In the genomic region with DNA sequence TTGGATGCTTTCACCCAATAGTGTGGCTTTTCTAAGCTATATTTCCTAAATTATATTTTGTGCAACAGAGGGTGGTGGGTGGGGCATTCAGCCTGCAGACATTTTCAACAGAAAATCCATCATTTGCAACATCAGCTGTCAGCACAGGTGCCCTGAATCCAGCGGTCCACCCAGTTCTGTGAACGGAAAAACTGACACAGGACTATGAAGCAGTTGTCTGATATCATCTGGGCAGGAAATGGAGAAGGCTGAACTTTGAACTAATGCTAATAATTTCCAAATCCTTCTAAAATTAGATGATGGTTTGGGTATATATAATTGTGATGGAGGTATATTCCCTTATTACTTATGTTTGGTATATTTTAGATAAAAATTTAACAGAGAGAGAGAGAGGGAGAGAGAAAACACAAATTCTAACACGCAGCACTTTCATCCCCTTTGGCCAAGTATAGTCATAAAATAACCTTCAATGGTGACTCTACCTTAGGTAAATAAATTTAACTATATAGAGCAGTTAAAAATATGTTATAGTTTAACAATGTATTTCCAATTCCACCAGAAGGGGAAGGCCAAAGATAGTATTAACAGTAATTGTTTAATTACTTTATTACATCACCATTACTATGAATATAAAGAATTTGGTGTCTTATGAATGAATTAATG, we compare ENCODE assay signal across 28 cellular contexts. TPM values are rescaled to one million over a fixed set of nuclear protein-coding genes. Genes with fewer than 3 reads are reported as not detected.
"Had no signal": no experiment of that assay in that cellular context is flagged by ENCODE, and none has a peak within 500 bp of the region (broad histone marks: within the 10 kb centered on the region; RNA-seq: fewer than 3 reads in every experiment).

No MANE protein-coding gene starts in this region.

- H3K27me3 Mint-ChIP-seq: activated naive CD4-positive, alpha-beta T cell treated with anti-CD3 and anti-CD28 coated beads, Interleukin-2, amount 10 ng/mL, durations not matched to agents 7 days and 5 days had no signal

- H3K4me1 Mint-ChIP-seq: activated naive CD4-positive, alpha-beta T cell treated with anti-CD3 and anti-CD28 coated beads, Interleukin-2, amount 10 ng/mL, durations not matched to agents 7 days and 5 days; activated naive CD8-positive, alpha-beta T cell treated with anti-CD3 and anti-CD28 coated beads, Interleukin-2, amount 50 U/mL, for 24 hours; stimulated activated naive B cell treated with anti-CD40 and anti-IgM and Interleukin-4, amounts not matched to agents 10 μg/mL and 1 μg/mL and 100 μg/mL, for 72 hours had no signal

- H3K27me3 ChIP-seq: brain microvascular endothelial cell, esophagus muscularis mucosa, left lung, sigmoid colon, spleen, upper lobe of left lung had no signal

- DNase-seq: activated CD4-positive, alpha-beta T cell treated with anti-CD3 and anti-CD28 coated beads, Interleukin-2, amount 50 U/mL, for 1 hour; activated CD4-positive, CD25-positive, alpha-beta regulatory T cell treated with anti-CD3 and anti-CD28 coated beads, Interleukin-2, amount 50 U/mL, for 72 hours; activated CD8-positive, alpha-beta memory T cell treated with anti-CD3 and anti-CD28 coated beads for 24 hours; activated CD8-positive, alpha-beta memory T cell treated with anti-CD3 and anti-CD28 coated beads, Interleukin-2, amount 50 U/mL, for 48 hours; activated effector memory CD4-positive, alpha-beta T cell treated with Interleukin-2 at 50 U/mL for 16 hours; activated naive CD4-positive, alpha-beta T cell treated with anti-CD3 and anti-CD28 coated beads, Interleukin-2, amount 10 ng/mL, durations not matched to agents 7 days and 5 days; activated naive CD8-positive, alpha-beta T cell treated with anti-CD3 and anti-CD28 coated beads, Interleukin-2, amount 50 U/mL, for 24 hours; activated T-cell treated with anti-CD3 and anti-CD28 coated beads, Interleukin-2, amount 50 U/mL, for 48 hours; aorta; brain microvascular endothelial cell; central memory CD4-positive, alpha-beta T cell; cortex of kidney; effector CD8-positive, alpha-beta T cell; hippocampal formation; islet precursor cell; left lung; mesendoderm; natural killer cell; sigmoid colon; spleen; stimulated activated naive B cell treated with anti-CD40 and anti-IgM and Interleukin-4, amounts not matched to agents 10 μg/mL and 1 μg/mL and 100 μg/mL, for 72 hours; T1000; upper lobe of left lung had no signal

- H3K9me3 Mint-ChIP-seq: activated naive CD4-positive, alpha-beta T cell treated with anti-CD3 and anti-CD28 coated beads, Interleukin-2, amount 10 ng/mL, durations not matched to agents 7 days and 5 days; activated naive CD8-positive, alpha-beta T cell treated with anti-CD3 and anti-CD28 coated beads, Interleukin-2, amount 50 U/mL, for 24 hours; natural killer cell; stimulated activated naive B cell treated with anti-CD40 and anti-IgM and Interleukin-4, amounts not matched to agents 10 μg/mL and 1 μg/mL and 100 μg/mL, for 72 hours had no signal

- H3K79me2 ChIP-seq: parathyroid adenoma had no signal

- H3K4me1 ChIP-seq: esophagus muscularis mucosa, parathyroid adenoma, sigmoid colon had no signal

- H3K27ac ChIP-seq: brain microvascular endothelial cell, esophagus muscularis mucosa, left lung, parathyroid adenoma, sigmoid colon, thoracic aorta, upper lobe of left lung, VCaP had no signal

- H3K36me3 Mint-ChIP-seq: activated naive CD4-positive, alpha-beta T cell treated with anti-CD3 and anti-CD28 coated beads, Interleukin-2, amount 10 ng/mL, durations not matched to agents 7 days and 5 days; natural killer cell; stimulated activated naive B cell treated with anti-CD40 and anti-IgM and Interleukin-4, amounts not matched to agents 10 μg/mL and 1 μg/mL and 100 μg/mL, for 72 hours had no signal

- H3K4me3 Mint-ChIP-seq: activated naive CD4-positive, alpha-beta T cell treated with anti-CD3 and anti-CD28 coated beads, Interleukin-2, amount 10 ng/mL, durations not matched to agents 7 days and 5 days; activated naive CD8-positive, alpha-beta T cell treated with anti-CD3 and anti-CD28 coated beads, Interleukin-2, amount 50 U/mL, for 24 hours; natural killer cell; stimulated activated naive B cell treated with anti-CD40 and anti-IgM and Interleukin-4, amounts not matched to agents 10 μg/mL and 1 μg/mL and 100 μg/mL, for 72 hours had no signal

- H3K36me3 ChIP-seq: brain microvascular endothelial cell, esophagus muscularis mucosa, left lung, sigmoid colon, spleen, thoracic aorta, upper lobe of left lung had no signal

- H3K9ac ChIP-seq: parathyroid adenoma had no signal

- ATAC-seq: activated naive CD8-positive, alpha-beta T cell treated with anti-CD3 and anti-CD28 coated beads, Interleukin-2, amount 50 U/mL, for 24 hours; left lung; natural killer cell; stimulated activated naive B cell treated with anti-CD40 and anti-IgM and Interleukin-4, amounts not matched to agents 10 μg/mL and 1 μg/mL and 100 μg/mL, for 72 hours had no signal

- H2AFZ ChIP-seq: parathyroid adenoma had no signal

- H3K27ac Mint-ChIP-seq: activated naive CD4-positive, alpha-beta T cell treated with anti-CD3 and anti-CD28 coated beads, Interleukin-2, amount 10 ng/mL, durations not matched to agents 7 days and 5 days; activated naive CD8-positive, alpha-beta T cell treated with anti-CD3 and anti-CD28 coated beads, Interleukin-2, amount 50 U/mL, for 24 hours; natural killer cell; stimulated activated naive B cell treated with anti-CD40 and anti-IgM and Interleukin-4, amounts not matched to agents 10 μg/mL and 1 μg/mL and 100 μg/mL, for 72 hours had no signal

- H3K4me3 ChIP-seq: esophagus muscularis mucosa, left lung, sigmoid colon, spleen, thoracic aorta, upper lobe of left lung had no signal

- H3K9me3 ChIP-seq: esophagus muscularis mucosa, left lung, sigmoid colon, spleen, thoracic aorta, upper lobe of left lung had no signal

RNA-seq across cellular contexts. Expression of gene PTPRB, which starts 58.3 kb away (rescaled TPM):
- total RNA-seq: T-helper 1 cell treated with Interleukin-12 subunit alpha and Interleukin-12 subunit beta and Interleukin-4 antibody, amounts not matched to agents 30 ng/mL and 1 ng/mL, for 36 hours had no signal
